ENCODE assay signal across 11 cellular contexts in the genomic region with DNA sequence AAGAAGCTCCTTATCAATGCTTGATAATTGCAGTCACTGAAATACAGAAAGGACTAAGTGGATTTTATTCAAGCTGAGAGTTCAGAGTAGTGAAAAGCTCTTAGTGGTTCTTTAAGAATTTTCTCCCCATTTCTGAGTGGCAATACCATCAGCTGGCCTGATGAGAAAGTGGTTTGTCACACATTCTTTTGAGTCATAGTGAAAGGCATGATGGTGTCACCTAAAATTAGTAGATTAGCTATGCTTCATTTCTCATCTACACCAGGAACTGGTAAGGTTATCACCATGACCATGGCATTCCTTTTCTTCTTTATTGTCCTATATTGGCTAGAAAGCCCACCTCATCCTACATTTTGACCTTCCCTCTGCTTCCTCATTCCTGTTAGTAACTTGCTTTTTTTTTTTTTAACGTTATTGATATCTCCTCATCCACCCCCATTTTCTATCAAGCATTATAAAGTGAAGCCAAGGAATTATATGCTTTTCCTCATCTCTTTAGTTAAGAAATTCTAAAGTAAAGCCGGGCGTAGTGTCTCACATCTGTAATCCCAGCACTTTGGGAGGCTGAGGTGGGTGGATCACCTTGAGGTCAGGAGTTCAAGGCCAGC.
DNase-seq lines count a peak whose midpoint lies in the region; ATAC-seq and TF ChIP-seq lines count a peak whose summit lies in the region.
"Had no signal": no experiment of that assay in that cellular context is flagged by ENCODE, and none has a peak within 500 bp of the region (broad histone marks: within the 10 kb centered on the region; RNA-seq: fewer than 3 reads in every experiment).

No MANE protein-coding gene starts in this region.

- H3K27me3 Mint-ChIP-seq in T-helper 1 cell treated with Interleukin-12 subunit alpha and Interleukin-12 subunit beta and Interleukin-4 antibody, amounts not matched to agents 30 μg/mL and 1 μg/mL, for 36 hours (ENCODE audit: low read depth) = no peaks in the 10 kb centered on the region
- H3K27me3 Mint-ChIP-seq in activated naive CD4-positive, alpha-beta T cell treated with anti-CD3 and anti-CD28 coated beads, Interleukin-2, amount 10 ng/mL, durations not matched to agents 7 days and 5 days = no peaks in the 10 kb centered on the region
- no peaks in the 10 kb centered on the region; the same call in 1 of the 2 replicates for H3K27me3 Mint-ChIP-seq in WTC11 (ENCODE audit: low read depth)

- DNase-seq in DMS153 (lab: John Stamatoyannopoulos, UW) (no peak), iPS-NIHi7 (ENCODE audit: extremely low spot score) (no peak), WTC11 (ENCODE audit: low spot score) (no peak)
- no peak for DNase-seq in activated naive CD4-positive, alpha-beta T cell treated with anti-CD3 and anti-CD28 coated beads, Interleukin-2, amount 10 ng/mL, durations not matched to agents 7 days and 5 days
- DNase-seq: activated CD4-positive, alpha-beta T cell treated with anti-CD3 and anti-CD28 coated beads for 1 hour; brain microvascular endothelial cell; stimulated activated CD4-positive, alpha-beta T cell treated with anti-CD3 and anti-CD28 coated beads, Interleukin-4, amount 100 ng/mL, for 24 hours had no signal

- H3K27ac Mint-ChIP-seq in T-helper 1 cell treated with Interleukin-12 subunit alpha and Interleukin-12 subunit beta and Interleukin-4 antibody, amounts not matched to agents 30 μg/mL and 1 μg/mL, for 36 hours = peak overlapping the region; percentile 1
- no peak overlapping the region for H3K27ac Mint-ChIP-seq in activated naive CD4-positive, alpha-beta T cell treated with anti-CD3 and anti-CD28 coated beads, Interleukin-2, amount 10 ng/mL, durations not matched to agents 7 days and 5 days
- no peak overlapping the region for H3K27ac Mint-ChIP-seq in WTC11

- no peak for TF ChIP-seq POLR2A in GM18505 (IDR thresholded peaks at IDR 0.05; ENCODE audit: borderline replicate concordance, extremely low read depth, insufficient read depth, insufficient read length)

- H3K4me3 Mint-ChIP-seq in T-helper 1 cell treated with Interleukin-12 subunit alpha and Interleukin-12 subunit beta and Interleukin-4 antibody, amounts not matched to agents 30 μg/mL and 1 μg/mL, for 36 hours = no peak overlapping the region
- no peak overlapping the region for H3K4me3 Mint-ChIP-seq in activated naive CD4-positive, alpha-beta T cell treated with anti-CD3 and anti-CD28 coated beads, Interleukin-2, amount 10 ng/mL, durations not matched to agents 7 days and 5 days
- H3K4me3 Mint-ChIP-seq in WTC11 = no peak overlapping the region

- ATAC-seq in GM18505 (IDR thresholded peaks at IDR 0.05; ENCODE audit: unreplicated experiment) (peak; percentile 96), GM19467 (IDR thresholded peaks at IDR 0.05; ENCODE audit: unreplicated experiment) (peak; percentile 94), HG03039 (IDR thresholded peaks at IDR 0.05; ENCODE audit: unreplicated experiment) (peak; percentile 98), WTC11 (no peak)

- H3K4me1 Mint-ChIP-seq in T-helper 1 cell treated with Interleukin-12 subunit alpha and Interleukin-12 subunit beta and Interleukin-4 antibody, amounts not matched to agents 30 μg/mL and 1 μg/mL, for 36 hours (ENCODE audit: low read depth) = peaks cover 5% of the 10 kb centered on the region
- no peaks in the 10 kb centered on the region for H3K4me1 Mint-ChIP-seq in activated naive CD4-positive, alpha-beta T cell treated with anti-CD3 and anti-CD28 coated beads, Interleukin-2, amount 10 ng/mL, durations not matched to agents 7 days and 5 days
- no peaks in the 10 kb centered on the region for H3K4me1 Mint-ChIP-seq in WTC11

- TF ChIP-seq CTCF in WTC11 (IDR thresholded peaks at IDR 0.05) = no peak

- POLR2A ChIA-PET in WTC11 (lab: Charles Lee) = interaction anchor here (0.7 kb wide), 1 partner anchor 1527 kb away, joined by 3 read pairs; no protein-coding TSS in a partner anchor

- CTCF ChIA-PET in activated naive CD4-positive, alpha-beta T cell treated with anti-CD3 and anti-CD28 coated beads, Interleukin-2, amount 10 ng/mL, durations not matched to agents 7 days and 5 days (lab: Charles Lee) = interaction anchor here (0.9 kb wide), 1 partner anchor 9 kb away, joined by 3 read pairs; no protein-coding TSS in a partner anchor
- CTCF ChIA-PET in WTC11 (lab: Charles Lee) = no interaction called here

- H3K36me3 Mint-ChIP-seq in T-helper 1 cell treated with Interleukin-12 subunit alpha and Interleukin-12 subunit beta and Interleukin-4 antibody, amounts not matched to agents 30 μg/mL and 1 μg/mL, for 36 hours (ENCODE audit: low read depth) = no peaks in the 10 kb centered on the region
- no peaks in the 10 kb centered on the region for H3K36me3 Mint-ChIP-seq in activated naive CD4-positive, alpha-beta T cell treated with anti-CD3 and anti-CD28 coated beads, Interleukin-2, amount 10 ng/mL, durations not matched to agents 7 days and 5 days
- H3K36me3 Mint-ChIP-seq in WTC11 = no peaks in the 10 kb centered on the region; the same call in 1 of the 2 replicates

- no peaks in the 10 kb centered on the region for H3K9me3 Mint-ChIP-seq in T-helper 1 cell treated with Interleukin-12 subunit alpha and Interleukin-12 subunit beta and Interleukin-4 antibody, amounts not matched to agents 30 μg/mL and 1 μg/mL, for 36 hours
- H3K9me3 Mint-ChIP-seq in activated naive CD4-positive, alpha-beta T cell treated with anti-CD3 and anti-CD28 coated beads, Interleukin-2, amount 10 ng/mL, durations not matched to agents 7 days and 5 days = no peaks in the 10 kb centered on the region
- peaks cover 6% of the 10 kb centered on the region for H3K9me3 Mint-ChIP-seq in WTC11

TF ChIP-seq in WTC11, 78 proteins besides CTCF, POLR2A, EP300 and RAD21:
- TF ChIP-seq NFE2L1 (CRISPR knock-in tag; IDR thresholded peaks at IDR 0.05) = no peak
- TF ChIP-seq FOXP1 (CRISPR knock-in tag; IDR thresholded peaks at IDR 0.05; ENCODE audit: borderline replicate concordance) = no peak
- TF ChIP-seq ESRRA (CRISPR knock-in tag; IDR thresholded peaks at IDR 0.05; ENCODE audit: borderline replicate concordance) = no peak
- TF ChIP-seq ATF1 (CRISPR knock-in tag; IDR thresholded peaks at IDR 0.05) = no peak
- TF ChIP-seq, protein P1, sequence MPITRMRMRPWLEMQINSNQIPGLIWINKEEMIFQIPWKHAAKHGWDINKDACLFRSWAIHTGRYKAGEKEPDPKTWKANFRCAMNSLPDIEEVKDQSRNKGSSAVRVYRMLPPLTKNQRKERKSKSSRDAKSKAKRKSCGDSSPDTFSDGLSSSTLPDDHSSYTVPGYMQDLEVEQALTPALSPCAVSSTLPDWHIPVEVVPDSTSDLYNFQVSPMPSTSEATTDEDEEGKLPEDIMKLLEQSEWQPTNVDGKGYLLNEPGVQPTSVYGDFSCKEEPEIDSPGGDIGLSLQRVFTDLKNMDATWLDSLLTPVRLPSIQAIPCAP (CRISPR knock-in tag; IDR thresholded peaks at IDR 0.05) = no peak
- TF ChIP-seq, protein P2, sequence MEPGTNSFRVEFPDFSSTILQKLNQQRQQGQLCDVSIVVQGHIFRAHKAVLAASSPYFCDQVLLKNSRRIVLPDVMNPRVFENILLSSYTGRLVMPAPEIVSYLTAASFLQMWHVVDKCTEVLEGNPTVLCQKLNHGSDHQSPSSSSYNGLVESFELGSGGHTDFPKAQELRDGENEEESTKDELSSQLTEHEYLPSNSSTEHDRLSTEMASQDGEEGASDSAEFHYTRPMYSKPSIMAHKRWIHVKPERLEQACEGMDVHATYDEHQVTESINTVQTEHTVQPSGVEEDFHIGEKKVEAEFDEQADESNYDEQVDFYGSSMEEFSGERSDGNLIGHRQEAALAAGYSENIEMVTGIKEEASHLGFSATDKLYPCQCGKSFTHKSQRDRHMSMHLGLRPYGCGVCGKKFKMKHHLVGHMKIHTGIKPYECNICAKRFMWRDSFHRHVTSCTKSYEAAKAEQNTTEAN (CRISPR knock-in tag; IDR thresholded peaks at IDR 0.05) = no peak
- TF ChIP-seq IRF2 (CRISPR knock-in tag; IDR thresholded peaks at IDR 0.05; ENCODE audit: borderline replicate concordance, low read depth) = no peak
- no peak for TF ChIP-seq RORB (CRISPR knock-in tag; IDR thresholded peaks at IDR 0.05)
- no peak for TF ChIP-seq ZNF317 (CRISPR knock-in tag; IDR thresholded peaks at IDR 0.05; ENCODE audit: borderline replicate concordance, low read depth)
- no peak for TF ChIP-seq SP1 (CRISPR knock-in tag; conservative IDR thresholded peaks at IDR 0.05)
- TF ChIP-seq FOXJ3 (CRISPR knock-in tag; IDR thresholded peaks at IDR 0.05; ENCODE audit: borderline replicate concordance) = no peak
- TF ChIP-seq NR3C1 (CRISPR knock-in tag; conservative IDR thresholded peaks at IDR 0.05; ENCODE audit: low read depth) = no peak
- no peak for TF ChIP-seq HMGA2 (CRISPR knock-in tag; IDR thresholded peaks at IDR 0.05)
- TF ChIP-seq TP53 (CRISPR knock-in tag; IDR thresholded peaks at IDR 0.05) = no peak
